8 cellular contexts compared by ENCODE assay signal in the genomic region with DNA sequence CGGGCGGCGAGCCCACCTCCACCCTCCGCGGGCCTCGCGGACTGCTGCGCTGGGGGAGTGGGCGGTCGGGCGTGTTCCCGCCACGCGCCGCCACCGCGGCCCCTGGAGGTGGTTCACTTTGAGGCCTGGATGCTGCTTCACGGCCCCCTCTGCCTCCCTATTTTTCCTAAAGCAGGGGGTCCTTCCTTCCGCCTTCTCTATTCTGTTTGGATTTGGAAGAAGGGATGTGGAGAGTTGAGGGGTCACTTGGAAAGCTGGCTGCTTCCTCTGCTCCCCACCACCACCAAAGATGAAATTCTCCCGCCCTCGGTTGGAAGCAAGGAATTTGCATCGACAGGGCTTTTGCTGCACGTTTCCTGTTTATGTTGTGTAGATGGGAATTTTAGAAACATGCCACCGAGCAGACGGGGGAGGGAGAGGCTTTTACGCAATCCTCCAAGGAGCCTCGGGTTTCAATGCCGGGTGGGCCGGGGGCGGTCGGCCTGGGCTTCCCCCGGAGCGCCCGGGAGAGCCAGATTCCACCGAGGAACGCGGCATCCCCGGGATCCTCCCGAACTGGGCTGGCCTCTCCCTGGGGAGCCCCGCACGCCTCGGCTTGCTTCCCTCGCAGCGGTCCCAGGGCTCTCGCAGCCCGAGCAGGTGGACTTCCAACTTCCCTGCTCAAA. TPM values are rescaled to one million over a fixed set of nuclear protein-coding genes. Genes with fewer than 3 reads are reported as not detected.
DNase-seq lines count a peak whose midpoint lies in the region; ATAC-seq and TF ChIP-seq lines count a peak whose summit lies in the region.

No MANE protein-coding gene starts in this region.

- H4K20me1 ChIP-seq in BLaER1 = peaks cover 26% of the 10 kb centered on the region

- ATAC-seq in activated T-cell treated with anti-CD3 and anti-CD28 coated beads, Interleukin-2, amount 50 U/mL, for 4 hours = no peak
- ATAC-seq in GM18858 (IDR thresholded peaks at IDR 0.05; ENCODE audit: unreplicated experiment) = no peak
- ATAC-seq in HG03378 (IDR thresholded peaks at IDR 0.05; ENCODE audit: unreplicated experiment) = no peak
- ATAC-seq in HG03457 (IDR thresholded peaks at IDR 0.05; ENCODE audit: unreplicated experiment) = no peak

- no peak overlapping the region for H3K27ac ChIP-seq in BLaER1
- peak overlapping the region; percentile 24; the same call in 1 of the 2 replicates for H3K27ac ChIP-seq in HL-60 (replicated peaks)
- peak overlapping the region; percentile 93 for H3K27ac ChIP-seq in neutrophil

- H3K27me3 Mint-ChIP-seq in activated T-cell treated with anti-CD3 and anti-CD28 coated beads, Interleukin-2, amount 50 U/mL, for 4 hours (ENCODE audit: low read depth) = peaks cover 22% of the 10 kb centered on the region

- H3K9me3 ChIP-seq in BLaER1 (peaks cover 8% of the 10 kb centered on the region; the same call in 1 of the 2 replicates), neutrophil (no peaks in the 10 kb centered on the region)

- H3K4me2 ChIP-seq in BLaER1 = peak overlapping the region; percentile 97

- peak overlapping the region; percentile 88 for H3K4me3 ChIP-seq in BLaER1
- peak overlapping the region; percentile 90 for H3K4me3 ChIP-seq in HL-60 (replicated peaks; ENCODE audit: insufficient read depth, low read length)
- H3K4me3 ChIP-seq in neutrophil (ENCODE audit: low read depth in 1 of 2, low read length in 1 of 2) = peak overlapping the region; percentile 78 to 79

- TF ChIP-seq CTCF in HL-60 (IDR thresholded peaks at IDR 0.05; ENCODE audit: insufficient read depth, low read length) (no peak), neutrophil (IDR thresholded peaks at IDR 0.05) (no peak)

- H3K36me3 ChIP-seq in BLaER1 (no peaks in the 10 kb centered on the region), neutrophil (no peaks in the 10 kb centered on the region)

- no peaks in the 10 kb centered on the region for H3K36me3 Mint-ChIP-seq in activated T-cell treated with anti-CD3 and anti-CD28 coated beads, Interleukin-2, amount 50 U/mL, for 4 hours (ENCODE audit: insufficient read depth)

- DNase-seq in HL-60 (ENCODE audit: low read depth in 1 of 2, low spot score in 1 of 2) (no peak), germinal center (ENCODE audit: low spot score) (peak; percentile 12)
- no peak for DNase-seq in activated T-cell treated with anti-CD3 and anti-CD28 coated beads, Interleukin-2, amount 50 U/mL, for 4 hours

- H3K4me1 ChIP-seq in BLaER1 (peaks cover 15% of the 10 kb centered on the region), neutrophil (ENCODE audit: control insufficient read depth in 1 of 2, insufficient read depth in 1 of 2, low read depth in 1 of 2, low read length in 1 of 2) (peaks cover 38 to 45% of the 10 kb centered on the region in 2 experiments)

- H3K27me3 ChIP-seq in BLaER1 = peaks cover 72% of the 10 kb centered on the region
- H3K27me3 ChIP-seq in HL-60 (ENCODE audit: insufficient read depth, poor library complexity, severe bottlenecking) = no peaks in the 10 kb centered on the region
- peaks cover 17% of the 10 kb centered on the region for H3K27me3 ChIP-seq in neutrophil

- H3K4me1 Mint-ChIP-seq in activated T-cell treated with anti-CD3 and anti-CD28 coated beads, Interleukin-2, amount 50 U/mL, for 4 hours (ENCODE audit: low read depth) = peaks cover 40% of the 10 kb centered on the region

- H3K9me3 Mint-ChIP-seq in activated T-cell treated with anti-CD3 and anti-CD28 coated beads, Interleukin-2, amount 50 U/mL, for 4 hours = no peaks in the 10 kb centered on the region

- peak overlapping the region; percentile 76; the same call in 1 of the 2 replicates for H3K9ac ChIP-seq in BLaER1

- H3K4me3 Mint-ChIP-seq in activated T-cell treated with anti-CD3 and anti-CD28 coated beads, Interleukin-2, amount 50 U/mL, for 4 hours = peak overlapping the region; percentile 76

RNA-seq across cellular contexts. Expression of a gene that starts 0.4 kb away (rescaled TPM):
- 1 to 10 TPM; 3.0 to 6.9 (median 3.5) TPM for total RNA-seq in activated T-cell treated with anti-CD3 and anti-CD28 coated beads, Interleukin-2, amount 50 U/mL, for 4 hours

RNA-seq across cellular contexts. Expression of a gene that starts 10.5 kb away (rescaled TPM):
- total RNA-seq in activated T-cell treated with anti-CD3 and anti-CD28 coated beads, Interleukin-2, amount 50 U/mL, for 4 hours = under 1 TPM in 2 of 3 donors, not detected in 1; 0.43 TPM
